In the genomic region with DNA sequence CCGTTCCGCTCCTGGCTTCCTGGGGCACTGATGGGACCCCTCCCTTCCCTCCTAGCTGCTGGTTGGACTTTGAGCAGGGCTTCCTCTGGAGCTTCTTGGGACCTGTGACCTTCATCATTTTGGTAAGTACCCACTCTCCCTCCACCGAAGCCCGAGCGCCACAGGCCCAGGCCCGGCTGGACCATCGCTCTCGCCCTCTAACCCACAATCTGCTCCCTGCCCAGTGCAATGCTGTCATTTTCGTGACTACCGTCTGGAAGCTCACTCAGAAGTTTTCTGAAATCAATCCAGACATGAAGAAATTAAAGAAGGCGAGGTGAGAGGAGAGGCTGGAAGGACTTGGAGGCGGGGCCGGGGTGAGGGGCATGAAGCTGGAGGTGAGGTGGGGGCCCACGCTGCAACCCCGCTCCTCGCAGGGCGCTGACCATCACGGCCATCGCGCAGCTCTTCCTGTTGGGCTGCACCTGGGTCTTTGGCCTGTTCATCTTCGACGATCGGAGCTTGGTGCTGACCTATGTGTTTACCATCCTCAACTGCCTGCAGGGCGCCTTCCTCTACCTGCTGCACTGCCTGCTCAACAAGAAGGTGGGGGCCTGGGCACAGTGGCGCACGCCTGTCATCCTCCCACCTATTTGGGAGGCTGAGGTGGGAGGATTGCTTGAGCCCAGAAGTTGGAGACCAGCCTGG, we compare ENCODE assay signal across 1 cellular context.
TF ChIP-seq lines count a peak whose summit lies in the region.

No MANE protein-coding gene starts in this region.

TF ChIP-seq in HCT116, 20 proteins besides CTCF, POLR2A, EP300 and RAD21 (continued from another document):
- TF ChIP-seq, protein P1, sequence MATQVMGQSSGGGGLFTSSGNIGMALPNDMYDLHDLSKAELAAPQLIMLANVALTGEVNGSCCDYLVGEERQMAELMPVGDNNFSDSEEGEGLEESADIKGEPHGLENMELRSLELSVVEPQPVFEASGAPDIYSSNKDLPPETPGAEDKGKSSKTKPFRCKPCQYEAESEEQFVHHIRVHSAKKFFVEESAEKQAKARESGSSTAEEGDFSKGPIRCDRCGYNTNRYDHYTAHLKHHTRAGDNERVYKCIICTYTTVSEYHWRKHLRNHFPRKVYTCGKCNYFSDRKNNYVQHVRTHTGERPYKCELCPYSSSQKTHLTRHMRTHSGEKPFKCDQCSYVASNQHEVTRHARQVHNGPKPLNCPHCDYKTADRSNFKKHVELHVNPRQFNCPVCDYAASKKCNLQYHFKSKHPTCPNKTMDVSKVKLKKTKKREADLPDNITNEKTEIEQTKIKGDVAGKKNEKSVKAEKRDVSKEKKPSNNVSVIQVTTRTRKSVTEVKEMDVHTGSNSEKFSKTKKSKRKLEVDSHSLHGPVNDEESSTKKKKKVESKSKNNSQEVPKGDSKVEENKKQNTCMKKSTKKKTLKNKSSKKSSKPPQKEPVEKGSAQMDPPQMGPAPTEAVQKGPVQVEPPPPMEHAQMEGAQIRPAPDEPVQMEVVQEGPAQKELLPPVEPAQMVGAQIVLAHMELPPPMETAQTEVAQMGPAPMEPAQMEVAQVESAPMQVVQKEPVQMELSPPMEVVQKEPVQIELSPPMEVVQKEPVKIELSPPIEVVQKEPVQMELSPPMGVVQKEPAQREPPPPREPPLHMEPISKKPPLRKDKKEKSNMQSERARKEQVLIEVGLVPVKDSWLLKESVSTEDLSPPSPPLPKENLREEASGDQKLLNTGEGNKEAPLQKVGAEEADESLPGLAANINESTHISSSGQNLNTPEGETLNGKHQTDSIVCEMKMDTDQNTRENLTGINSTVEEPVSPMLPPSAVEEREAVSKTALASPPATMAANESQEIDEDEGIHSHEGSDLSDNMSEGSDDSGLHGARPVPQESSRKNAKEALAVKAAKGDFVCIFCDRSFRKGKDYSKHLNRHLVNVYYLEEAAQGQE (IDR thresholded peaks at IDR 0.05; ENCODE audit: low read depth) = no peak
- TF ChIP-seq TCF7L2 (IDR thresholded peaks at IDR 0.05; ENCODE audit: borderline replicate concordance, extremely low read depth, insufficient read depth, insufficient read length) = no peak
- no peak for TF ChIP-seq SP1 (IDR thresholded peaks at IDR 0.05; ENCODE audit: low read depth)
- TF ChIP-seq EGR1 (IDR thresholded peaks at IDR 0.05; ENCODE audit: low read depth) = no peak
- TF ChIP-seq EZH2phosphoT487 (IDR thresholded peaks at IDR 0.05; ENCODE audit: borderline replicate concordance) = no peak
- no peak for TF ChIP-seq ELF1 (IDR thresholded peaks at IDR 0.05; ENCODE audit: borderline replicate concordance, low read depth)
- TF ChIP-seq, protein P2, sequence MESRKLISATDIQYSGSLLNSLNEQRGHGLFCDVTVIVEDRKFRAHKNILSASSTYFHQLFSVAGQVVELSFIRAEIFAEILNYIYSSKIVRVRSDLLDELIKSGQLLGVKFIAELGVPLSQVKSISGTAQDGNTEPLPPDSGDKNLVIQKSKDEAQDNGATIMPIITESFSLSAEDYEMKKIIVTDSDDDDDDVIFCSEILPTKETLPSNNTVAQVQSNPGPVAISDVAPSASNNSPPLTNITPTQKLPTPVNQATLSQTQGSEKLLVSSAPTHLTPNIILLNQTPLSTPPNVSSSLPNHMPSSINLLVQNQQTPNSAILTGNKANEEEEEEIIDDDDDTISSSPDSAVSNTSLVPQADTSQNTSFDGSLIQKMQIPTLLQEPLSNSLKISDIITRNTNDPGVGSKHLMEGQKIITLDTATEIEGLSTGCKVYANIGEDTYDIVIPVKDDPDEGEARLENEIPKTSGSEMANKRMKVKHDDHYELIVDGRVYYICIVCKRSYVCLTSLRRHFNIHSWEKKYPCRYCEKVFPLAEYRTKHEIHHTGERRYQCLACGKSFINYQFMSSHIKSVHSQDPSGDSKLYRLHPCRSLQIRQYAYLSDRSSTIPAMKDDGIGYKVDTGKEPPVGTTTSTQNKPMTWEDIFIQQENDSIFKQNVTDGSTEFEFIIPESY (IDR thresholded peaks at IDR 0.05; ENCODE audit: extremely low read depth, insufficient replicate concordance, low read length) = no peak
